27 cellular contexts compared by ENCODE assay signal in the genomic region with DNA sequence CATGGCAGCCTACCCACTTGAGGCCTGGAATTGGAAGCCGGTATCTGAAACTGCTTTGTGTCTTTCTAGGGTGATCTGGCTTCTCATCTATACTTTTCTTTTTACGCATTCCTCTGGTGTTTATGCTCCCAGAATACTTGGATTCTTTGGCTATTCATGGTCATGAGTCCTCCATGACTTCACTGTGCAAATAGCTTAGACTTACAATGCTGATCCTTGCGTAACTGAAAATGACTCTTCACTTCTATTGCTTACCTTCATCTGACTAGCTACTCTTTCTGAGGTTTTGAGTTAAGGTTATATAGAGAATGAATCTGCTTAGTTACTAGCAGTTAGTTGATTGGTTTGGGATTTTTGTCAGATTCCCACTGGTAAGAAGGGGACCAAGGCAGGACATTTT.
DNase-seq lines count a peak whose midpoint lies in the region; ATAC-seq and TF ChIP-seq lines count a peak whose summit lies in the region.
"Had no signal": no experiment of that assay in that cellular context is flagged by ENCODE, and none has a peak within 500 bp of the region (broad histone marks: within the 10 kb centered on the region; RNA-seq: fewer than 3 reads in every experiment).

No MANE protein-coding gene starts in this region.

- H3K4me3 ChIP-seq in AG10803 (ENCODE audit: low read length) = no peak overlapping the region
- no peak overlapping the region for H3K4me3 ChIP-seq in dorsolateral prefrontal cortex
- H3K4me3 ChIP-seq: BLaER1, colonic mucosa, lower lobe of right lung, neural progenitor cell, prostate gland, SJSA1 had no signal

- H3K27me3 ChIP-seq in dorsolateral prefrontal cortex = no peaks in the 10 kb centered on the region
- H3K27me3 ChIP-seq: BLaER1, brain microvascular endothelial cell, colonic mucosa, neural progenitor cell, SJSA1 had no signal

- intact Hi-C loops in dorsolateral prefrontal cortex (cut with DNase I) = no loop called here

- in situ Hi-C loops in ACHN (cut with HindIII; ENCODE audit: low pct_ligation_motif_present, low pct_unique_long_range_greater_than_20kb, low sequenced_read_pairs) = no loop called here

- DNase-seq in AG10803 (ENCODE audit: low read depth) (peak; percentile 36), NCI-H460 (ENCODE audit: extremely low read depth, low read depth) (peak; percentile 9), epithelial cell of prostate (ENCODE audit: low read depth, low spot score) (peak; percentile 64), kidney glomerular epithelial cell (lab: John Stamatoyannopoulos, UW) (peak; percentile 51), dedifferentiated amniotic fluid mesenchymal stem cell (ENCODE audit: extremely low spot score) (no peak), ACHN (no peak), dorsolateral prefrontal cortex (no peak)
- DNase-seq: activated CD4-positive, alpha-beta T cell treated with anti-CD3 and anti-CD28 coated beads, Interleukin-2, amount 10 ng/mL, durations not matched to agents 24 days and 14 days; activated naive CD8-positive, alpha-beta T cell treated with anti-CD3 and anti-CD28 coated beads for 36 hours; brain microvascular endothelial cell; colonic mucosa; DMS79 treated with DMSO at 0.1 percent for 48 hours; endodermal cell; hippocampal formation; lower lobe of right lung; NCI-H1105 treated with DMSO at 0.1 percent for 48 hours; NCI-H510A; small intestine; stimulated activated CD4-positive, alpha-beta T cell treated with anti-CD3 and anti-CD28 coated beads, Interleukin-2, amount 100 ng/mL, for 48 hours; stimulated activated naive CD4-positive, alpha-beta T cell; T-helper 1 cell had no signal

- no peak for ATAC-seq in HG02610 (IDR thresholded peaks at IDR 0.05; ENCODE audit: unreplicated experiment)
- ATAC-seq: Panc1 had no signal

- H3K27ac ChIP-seq in epithelial cell of prostate = no peak overlapping the region
- no peak overlapping the region for H3K27ac ChIP-seq in dorsolateral prefrontal cortex
- H3K27ac ChIP-seq: BLaER1, brain microvascular endothelial cell, colonic mucosa, lower lobe of right lung, neural progenitor cell, prostate gland, SJSA1 had no signal

- TF ChIP-seq CTCF in AG10803 (conservative IDR thresholded peaks at IDR 0.05; ENCODE audit: low read length) (no peak), dorsolateral prefrontal cortex (IDR thresholded peaks at IDR 0.05 in 54 of 56, conservative IDR thresholded peaks at IDR 0.05 in 2 of 56; ENCODE audit: low read depth in 1 of 56, partially characterized antibody in 56 of 56) (no peak)

Comparison
In these comparisons a context has a peak if more than half of its experiments do, and no peak if none do; other contexts are left out.
1. DNase-seq: peak in AG10803 (single experiment), NCI-H460 (single experiment), epithelial cell of prostate (single experiment) and kidney glomerular epithelial cell (single experiment); none in dedifferentiated amniotic fluid mesenchymal stem cell (single experiment), ACHN (single experiment) and dorsolateral prefrontal cortex (0 of 10).